33 cellular contexts compared by ENCODE assay signal in the genomic region with DNA sequence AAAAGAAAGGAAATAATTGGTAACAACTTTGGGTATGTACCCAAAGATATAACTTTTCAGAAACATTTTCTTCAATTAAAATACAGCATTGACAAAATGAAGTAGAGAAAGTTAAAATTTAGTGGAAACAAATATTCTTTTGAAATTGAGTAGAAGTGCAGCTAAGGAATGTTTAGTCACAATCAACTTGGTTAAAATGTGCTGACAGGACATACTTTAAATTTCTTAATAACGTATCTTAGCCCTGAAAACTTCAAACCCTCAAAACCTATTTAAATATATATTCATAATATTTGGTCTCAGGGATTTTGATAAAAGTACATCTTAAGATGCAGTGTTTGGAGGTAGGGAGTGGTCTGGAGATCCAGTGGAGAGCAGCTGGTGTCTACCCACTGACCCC.
"Had no signal": no experiment of that assay in that cellular context is flagged by ENCODE, and none has a peak within 500 bp of the region (broad histone marks: within the 10 kb centered on the region; RNA-seq: fewer than 3 reads in every experiment).

No MANE protein-coding gene starts in this region.

- H3K4me3 Mint-ChIP-seq: activated CD4-positive, alpha-beta memory T cell treated with anti-CD3 and anti-CD28 coated beads, Interleukin-2, amount 10 ng/mL, durations not matched to agents 7 days and 5 days; activated CD4-positive, alpha-beta T cell treated with anti-CD3 and anti-CD28 coated beads for 36 hours; activated CD4-positive, alpha-beta T cell treated with anti-CD3 and anti-CD28 coated beads, Interleukin-2, amount 10 ng/mL, durations not matched to agents 7 days and 5 days; activated naive CD4-positive, alpha-beta T cell treated with anti-CD3 and anti-CD28 coated beads for 36 hours; activated naive CD4-positive, alpha-beta T cell treated with anti-CD3 and anti-CD28 coated beads, Interleukin-2, amount 50 U/mL, for 24 hours; activated naive CD8-positive, alpha-beta T cell treated with anti-CD3 and anti-CD28 coated beads for 36 hours; activated naive CD8-positive, alpha-beta T cell treated with anti-CD3 and anti-CD28 coated beads, Interleukin-2, amount 50 U/mL, for 24 hours; activated T-cell treated with anti-CD3 and anti-CD28 coated beads, Interleukin-2, amount 50 U/mL, for 24 hours; activated T-cell treated with anti-CD3 and anti-CD28 coated beads, Interleukin-2, amount 50 U/mL, for 72 hours; brain; dendritic cell treated with granulocyte-macrophage colony-stimulating factor and Interleukin-4, amounts not matched to agents 40 ng/mL and 50 ng/mL, for 4 days; endodermal cell; T-helper 17 cell; T-helper 2 cell treated with Interferon-gamma antibody and Interleukin-4, amounts not matched to agents 5 μg/mL and 100 μg/mL, for 36 hours had no signal

- H3K4me1 ChIP-seq: ascending aorta, breast epithelium had no signal

- H3K27ac ChIP-seq: ascending aorta, breast epithelium, cardiac muscle cell, coronary artery, dorsolateral prefrontal cortex had no signal

- DNase-seq: activated CD4-positive, alpha-beta memory T cell treated with anti-CD3 and anti-CD28 coated beads, Interleukin-2, amount 10 ng/mL, durations not matched to agents 7 days and 5 days; activated CD4-positive, alpha-beta T cell treated with anti-CD3 and anti-CD28 coated beads for 36 hours; activated CD4-positive, alpha-beta T cell treated with anti-CD3 and anti-CD28 coated beads, Interleukin-2, amount 10 ng/mL, durations not matched to agents 7 days and 5 days; activated CD4-positive, alpha-beta T cell treated with anti-CD3 and anti-CD28 coated beads, Interleukin-2, amount 50 U/mL, for 4 hours; activated CD4-positive, CD25-positive, alpha-beta regulatory T cell; activated CD4-positive, CD25-positive, alpha-beta regulatory T cell treated with anti-CD3 and anti-CD28 coated beads, Interleukin-2, amount 50 U/mL, for 72 hours; activated CD8-positive, alpha-beta memory T cell treated with anti-CD3 and anti-CD28 coated beads, Interleukin-2, amount 50 U/mL, for 48 hours; activated effector memory CD4-positive, alpha-beta T cell treated with Interleukin-2 at 50 U/mL for 16 hours; activated naive CD4-positive, alpha-beta T cell treated with anti-CD3 and anti-CD28 coated beads for 36 hours; activated naive CD8-positive, alpha-beta T cell treated with anti-CD3 and anti-CD28 coated beads for 36 hours; activated naive CD8-positive, alpha-beta T cell treated with anti-CD3 and anti-CD28 coated beads, Interleukin-2, amount 50 U/mL, for 24 hours; activated T-cell treated with anti-CD3 and anti-CD28 coated beads for 4 hours; activated T-cell treated with anti-CD3 and anti-CD28 coated beads, Interleukin-2, amount 50 U/mL, for 24 hours; activated T-cell treated with anti-CD3 and anti-CD28 coated beads, Interleukin-2, amount 50 U/mL, for 72 hours; central memory CD4-positive, alpha-beta T cell; cerebellar nuclear complex; dorsolateral prefrontal cortex; effector memory CD4-positive, alpha-beta T cell; endodermal cell; foreskin fibroblast; head of caudate nucleus; T-helper 1 cell; T-helper 17 cell; T1000 had no signal

- H3K27me3 ChIP-seq: ascending aorta, breast epithelium, cardiac muscle cell, dorsolateral prefrontal cortex had no signal

- H3K4me1 Mint-ChIP-seq: activated CD4-positive, alpha-beta memory T cell treated with anti-CD3 and anti-CD28 coated beads, Interleukin-2, amount 10 ng/mL, durations not matched to agents 7 days and 5 days; activated CD4-positive, alpha-beta T cell treated with anti-CD3 and anti-CD28 coated beads for 36 hours; activated CD4-positive, alpha-beta T cell treated with anti-CD3 and anti-CD28 coated beads, Interleukin-2, amount 10 ng/mL, durations not matched to agents 7 days and 5 days; activated naive CD4-positive, alpha-beta T cell treated with anti-CD3 and anti-CD28 coated beads, Interleukin-2, amount 50 U/mL, for 24 hours; activated naive CD8-positive, alpha-beta T cell treated with anti-CD3 and anti-CD28 coated beads for 36 hours; activated naive CD8-positive, alpha-beta T cell treated with anti-CD3 and anti-CD28 coated beads, Interleukin-2, amount 50 U/mL, for 24 hours; brain; endodermal cell; T-helper 17 cell had no signal

- H3K27me3 Mint-ChIP-seq: activated CD4-positive, alpha-beta memory T cell treated with anti-CD3 and anti-CD28 coated beads, Interleukin-2, amount 10 ng/mL, durations not matched to agents 7 days and 5 days; activated CD4-positive, alpha-beta T cell treated with anti-CD3 and anti-CD28 coated beads, Interleukin-2, amount 10 ng/mL, durations not matched to agents 7 days and 5 days; activated naive CD4-positive, alpha-beta T cell treated with anti-CD3 and anti-CD28 coated beads, Interleukin-2, amount 50 U/mL, for 24 hours; activated naive CD8-positive, alpha-beta T cell treated with anti-CD3 and anti-CD28 coated beads for 36 hours; activated naive CD8-positive, alpha-beta T cell treated with anti-CD3 and anti-CD28 coated beads, Interleukin-2, amount 50 U/mL, for 24 hours; activated T-cell treated with anti-CD3 and anti-CD28 coated beads, Interleukin-2, amount 50 U/mL, for 24 hours; brain; T-helper 17 cell had no signal

- H3K9me3 ChIP-seq: ascending aorta, breast epithelium had no signal

- H3K36me3 ChIP-seq: ascending aorta, breast epithelium, cardiac muscle cell had no signal

- H3K9me3 Mint-ChIP-seq: activated CD4-positive, alpha-beta memory T cell treated with anti-CD3 and anti-CD28 coated beads, Interleukin-2, amount 10 ng/mL, durations not matched to agents 7 days and 5 days; activated CD4-positive, alpha-beta T cell treated with anti-CD3 and anti-CD28 coated beads, Interleukin-2, amount 10 ng/mL, durations not matched to agents 7 days and 5 days; activated naive CD4-positive, alpha-beta T cell treated with anti-CD3 and anti-CD28 coated beads, Interleukin-2, amount 50 U/mL, for 24 hours; activated naive CD8-positive, alpha-beta T cell treated with anti-CD3 and anti-CD28 coated beads for 36 hours; activated naive CD8-positive, alpha-beta T cell treated with anti-CD3 and anti-CD28 coated beads, Interleukin-2, amount 50 U/mL, for 24 hours; brain; dendritic cell treated with granulocyte-macrophage colony-stimulating factor and Interleukin-4, amounts not matched to agents 40 ng/mL and 50 ng/mL, for 4 days; endodermal cell; T-helper 2 cell treated with Interferon-gamma antibody and Interleukin-4, amounts not matched to agents 5 μg/mL and 100 μg/mL, for 36 hours had no signal

- H3K27ac Mint-ChIP-seq: activated CD4-positive, alpha-beta memory T cell treated with anti-CD3 and anti-CD28 coated beads, Interleukin-2, amount 10 ng/mL, durations not matched to agents 7 days and 5 days; activated CD4-positive, alpha-beta T cell treated with anti-CD3 and anti-CD28 coated beads for 36 hours; activated CD4-positive, alpha-beta T cell treated with anti-CD3 and anti-CD28 coated beads, Interleukin-2, amount 10 ng/mL, durations not matched to agents 7 days and 5 days; activated naive CD4-positive, alpha-beta T cell treated with anti-CD3 and anti-CD28 coated beads for 36 hours; activated naive CD4-positive, alpha-beta T cell treated with anti-CD3 and anti-CD28 coated beads, Interleukin-2, amount 50 U/mL, for 24 hours; activated naive CD8-positive, alpha-beta T cell treated with anti-CD3 and anti-CD28 coated beads for 36 hours; activated naive CD8-positive, alpha-beta T cell treated with anti-CD3 and anti-CD28 coated beads, Interleukin-2, amount 50 U/mL, for 24 hours; activated T-cell treated with anti-CD3 and anti-CD28 coated beads, Interleukin-2, amount 50 U/mL, for 24 hours; activated T-cell treated with anti-CD3 and anti-CD28 coated beads, Interleukin-2, amount 50 U/mL, for 72 hours; brain; dendritic cell treated with granulocyte-macrophage colony-stimulating factor and Interleukin-4, amounts not matched to agents 40 ng/mL and 50 ng/mL, for 4 days; endodermal cell; T-helper 17 cell; T-helper 2 cell treated with Interferon-gamma antibody and Interleukin-4, amounts not matched to agents 5 μg/mL and 100 μg/mL, for 36 hours had no signal

- H3K4me3 ChIP-seq: ascending aorta, breast epithelium, cardiac muscle cell, coronary artery, dorsolateral prefrontal cortex had no signal

- H3K36me3 Mint-ChIP-seq: activated naive CD4-positive, alpha-beta T cell treated with anti-CD3 and anti-CD28 coated beads, Interleukin-2, amount 50 U/mL, for 24 hours; activated naive CD8-positive, alpha-beta T cell treated with anti-CD3 and anti-CD28 coated beads for 36 hours; brain had no signal

- ATAC-seq: activated CD4-positive, alpha-beta T cell treated with anti-CD3 and anti-CD28 coated beads for 36 hours; activated naive CD8-positive, alpha-beta T cell treated with anti-CD3 and anti-CD28 coated beads, Interleukin-2, amount 50 U/mL, for 24 hours; activated T-cell treated with anti-CD3 and anti-CD28 coated beads, Interleukin-2, amount 50 U/mL, for 72 hours; esophagus mucosa; T-helper 17 cell had no signal
